Comparison of ENCODE assay signal across 8 cellular contexts in the genomic region with DNA sequence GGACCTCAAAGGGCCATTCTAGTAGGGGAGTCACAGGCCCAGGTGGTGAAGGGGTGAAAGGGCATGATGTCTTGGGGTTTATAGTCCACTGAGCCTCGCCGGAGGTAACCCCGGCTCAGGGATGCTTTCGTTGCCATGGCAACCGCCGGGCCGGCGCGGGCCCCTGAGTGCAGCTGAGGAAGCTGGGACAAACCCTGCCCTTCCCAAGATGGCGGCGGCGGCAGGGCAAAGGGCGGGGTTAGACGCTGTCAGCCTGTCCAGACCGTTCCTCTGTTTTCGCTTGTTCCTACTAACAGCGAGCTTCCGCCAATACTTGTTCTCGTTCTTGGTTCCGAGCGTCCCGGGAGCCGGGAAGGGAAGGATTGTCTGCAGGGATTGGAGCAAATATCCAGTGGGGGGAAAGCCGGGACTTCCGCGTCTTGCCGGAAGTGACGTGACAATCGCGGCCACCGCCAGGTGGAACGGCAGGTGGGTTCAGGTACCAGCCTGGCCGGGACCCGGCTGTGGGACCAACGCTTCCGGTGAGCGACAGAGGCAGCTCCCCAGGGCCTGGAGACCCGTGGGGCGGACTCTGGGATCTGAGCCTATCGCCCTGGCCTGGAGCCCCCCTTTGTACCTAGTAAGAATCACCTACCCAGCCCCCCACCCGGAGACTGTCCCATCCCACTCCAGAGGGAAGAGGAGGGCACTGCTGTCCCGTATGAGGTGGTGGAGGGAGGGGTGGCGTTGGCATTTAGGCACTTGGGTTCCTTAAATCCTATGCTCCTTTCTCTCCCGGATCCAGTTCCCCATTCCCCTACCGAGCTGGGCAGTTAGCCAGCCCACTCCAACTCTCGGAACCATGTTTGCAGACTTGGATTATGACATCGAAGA. TPM values are rescaled to one million over a fixed set of nuclear protein-coding genes. Genes with fewer than 3 reads are reported as not detected.
DNase-seq lines count a peak whose midpoint lies in the region; ATAC-seq and TF ChIP-seq lines count a peak whose summit lies in the region.

A gene (plus strand): TSS at position 436 of the 873 bp plus-strand sequence. CDS start 406 bp downstream, at position 842.

- H3K36me3 Mint-ChIP-seq in activated T-helper 17 cell treated with anti-CD3 and anti-CD28 coated beads, Interleukin-2, amount 50 U/mL, for 72 hours (ENCODE audit: low read depth) = peaks cover 9% of the 10 kb centered on the region

- H3K27me3 Mint-ChIP-seq in activated T-helper 17 cell treated with anti-CD3 and anti-CD28 coated beads, Interleukin-2, amount 50 U/mL, for 72 hours = no peaks in the 10 kb centered on the region

- peak; percentile 89 for ATAC-seq in activated T-helper 17 cell treated with anti-CD3 and anti-CD28 coated beads, Interleukin-2, amount 50 U/mL, for 72 hours (replicated peaks)
- ATAC-seq in HG03442 (IDR thresholded peaks at IDR 0.05; ENCODE audit: unreplicated experiment) = no peak

- peaks cover 8% of the 10 kb centered on the region for H3K4me1 Mint-ChIP-seq in activated T-helper 17 cell treated with anti-CD3 and anti-CD28 coated beads, Interleukin-2, amount 50 U/mL, for 72 hours

- POLR2A ChIA-PET in GM10248 (lab: Yijun Ruan, JAX) = interaction anchor here (0.6 kb wide), 1 partner anchor 156 kb away, joined by 3 read pairs; no protein-coding TSS in a partner anchor

- TF ChIP-seq CTCF in GM10248 (IDR thresholded peaks at IDR 0.05; ENCODE audit: control extremely low read depth, extremely low read depth, low read depth, missing control alignments) = no peak

- peak within 1 kb of the TSS; percentile 94 for H3K4me3 Mint-ChIP-seq in activated T-helper 17 cell treated with anti-CD3 and anti-CD28 coated beads, Interleukin-2, amount 50 U/mL, for 72 hours

- H3K4me3 ChIP-seq in Jurkat, Clone E6-1 (ENCODE audit: low read length) = peak within 1 kb of the TSS; percentile 87

- peak within 1 kb of the TSS; percentile 97 for H3K27ac Mint-ChIP-seq in activated T-helper 17 cell treated with anti-CD3 and anti-CD28 coated beads, Interleukin-2, amount 50 U/mL, for 72 hours

- CTCF ChIA-PET in GM10248 (lab: Yijun Ruan, JAX) = interaction anchor here (1.0 to 1.4 kb wide), 2 partner anchors 11 to 57 kb away, joined by 3 to 5 read pairs; no protein-coding TSS in a partner anchor

- no peaks in the 10 kb centered on the region for H3K9me3 Mint-ChIP-seq in activated T-helper 17 cell treated with anti-CD3 and anti-CD28 coated beads, Interleukin-2, amount 50 U/mL, for 72 hours

- DNase-seq in GM10248 (ENCODE audit: extremely low spot score) = peak; percentile 92
- peak; percentile 54 for DNase-seq in Jurkat, Clone E6-1 (ENCODE audit: low read depth, low spot score)
- DNase-seq in RKO (ENCODE audit: low spot score) = peak; percentile 77
- DNase-seq in fibroblast of gingiva (ENCODE audit: low read depth) = peak; percentile 82
- peak; percentile 78 for DNase-seq in myocyte (ENCODE audit: low read depth)
- peak; percentile 59 for DNase-seq in stimulated activated CD8-positive, alpha-beta memory T cell treated with anti-CD3 and anti-CD28 coated beads, Interleukin-7, amount 100 ng/mL, for 24 hours (ENCODE audit: low read depth)

RNA-seq across cellular contexts. Expression of the gene that starts here (rescaled TPM):
- 11.8 TPM for polyA plus RNA-seq in Jurkat, Clone E6-1 (2012; ENCODE audit: insufficient read depth, insufficient read length)
- 10 to 100 TPM; 15.2 to 23.2 TPM for total RNA-seq in activated T-helper 17 cell treated with anti-CD3 and anti-CD28 coated beads, Interleukin-2, amount 50 U/mL, for 72 hours
- total RNA-seq in myocyte = 6.3 and 8.7 TPM in 2 replicates
- 6.0 TPM for polyA plus RNA-seq in myocyte (2012)
